In the genomic region with DNA sequence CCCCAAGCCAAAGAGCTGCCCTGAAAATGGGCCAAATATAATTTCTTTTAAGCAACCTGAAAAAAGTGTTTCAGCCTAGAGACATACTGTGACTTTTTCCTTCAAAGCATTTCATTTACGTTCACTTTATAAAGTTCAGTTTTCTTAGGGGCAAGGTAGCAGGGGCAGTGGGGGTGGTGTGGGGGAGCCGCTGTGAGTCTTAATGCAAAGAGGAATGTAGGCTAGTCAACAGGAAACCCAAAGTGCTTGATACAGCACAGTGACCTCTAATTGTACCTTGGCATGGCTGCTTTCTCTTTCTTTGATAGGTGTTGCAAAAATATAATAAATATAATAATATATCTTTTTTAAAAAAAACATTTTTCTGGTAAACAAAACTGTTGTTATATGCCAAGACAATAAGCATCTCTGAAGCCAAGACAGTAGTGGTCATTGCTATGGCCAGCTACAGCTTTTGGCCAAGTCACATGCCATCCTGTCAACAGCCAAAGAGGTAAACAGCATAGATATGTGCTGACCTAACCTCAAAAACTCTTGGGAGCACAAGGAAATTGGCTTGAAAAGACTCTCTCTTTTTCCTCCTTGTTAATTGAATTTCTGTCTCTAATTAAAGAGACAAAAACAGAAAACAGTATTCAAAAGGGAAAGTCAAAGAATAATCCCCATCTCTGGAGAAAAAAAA, we compare ENCODE assay signal across 15 cellular contexts. TPM values are rescaled to one million over a fixed set of nuclear protein-coding genes. Genes with fewer than 3 reads are reported as not detected.
A peak's percentile ranks its signal among the peaks of the same experiment; 100 is the strongest.
DNase-seq lines count a peak whose midpoint lies in the region; TF ChIP-seq lines count a peak whose summit lies in the region.
"Had no signal": no experiment of that assay in that cellular context is flagged by ENCODE, and none has a peak within 500 bp of the region (broad histone marks: within the 10 kb centered on the region; RNA-seq: fewer than 3 reads in every experiment).

No MANE protein-coding gene starts in this region.

- TF ChIP-seq CTCF in vagina (IDR thresholded peaks at IDR 0.05), result no peak

- H3K36me3 ChIP-seq in vagina, result no peaks in the 10 kb centered on the region

- CTCF ChIA-PET in activated CD4-positive, alpha-beta memory T cell treated with anti-CD3 and anti-CD28 coated beads, Interleukin-2, amount 10 ng/mL, durations not matched to agents 7 days and 5 days (lab: Charles Lee), result no interaction called here

- peaks cover 96% of the 10 kb centered on the region for H3K4me1 Mint-ChIP-seq in activated CD4-positive, alpha-beta memory T cell treated with anti-CD3 and anti-CD28 coated beads, Interleukin-2, amount 10 ng/mL, durations not matched to agents 7 days and 5 days
- H3K4me1 Mint-ChIP-seq: neural crest cell had no signal

- POLR2A ChIA-PET in activated CD4-positive, alpha-beta memory T cell treated with anti-CD3 and anti-CD28 coated beads, Interleukin-2, amount 10 ng/mL, durations not matched to agents 7 days and 5 days (lab: Charles Lee), result interaction anchor here (1.1 to 4.5 kb wide), 6 partner anchors 9 to 83 kb away, joined by 3 to 18 read pairs (median 3); no protein-coding TSS in a partner anchor

- H3K9me3 Mint-ChIP-seq in activated CD4-positive, alpha-beta memory T cell treated with anti-CD3 and anti-CD28 coated beads, Interleukin-2, amount 10 ng/mL, durations not matched to agents 7 days and 5 days, result no peaks in the 10 kb centered on the region
- H3K9me3 Mint-ChIP-seq: GM23338, neural crest cell had no signal

- TF ChIP-seq POLR2A in vagina (IDR thresholded peaks at IDR 0.05), result no peak

- no peaks in the 10 kb centered on the region for H3K27me3 Mint-ChIP-seq in activated CD4-positive, alpha-beta memory T cell treated with anti-CD3 and anti-CD28 coated beads, Interleukin-2, amount 10 ng/mL, durations not matched to agents 7 days and 5 days

- peaks cover 16% of the 10 kb centered on the region for H3K36me3 Mint-ChIP-seq in activated CD4-positive, alpha-beta memory T cell treated with anti-CD3 and anti-CD28 coated beads, Interleukin-2, amount 10 ng/mL, durations not matched to agents 7 days and 5 days (ENCODE audit: low read depth)

- peak overlapping the region; percentile 89 for H3K27ac Mint-ChIP-seq in activated CD4-positive, alpha-beta memory T cell treated with anti-CD3 and anti-CD28 coated beads, Interleukin-2, amount 10 ng/mL, durations not matched to agents 7 days and 5 days
- H3K27ac Mint-ChIP-seq: GM23338 had no signal

- no peaks in the 10 kb centered on the region for H3K9me3 ChIP-seq in vagina

- H3K27ac ChIP-seq in vagina, result no peak overlapping the region

- H3K4me3 Mint-ChIP-seq in activated CD4-positive, alpha-beta memory T cell treated with anti-CD3 and anti-CD28 coated beads, Interleukin-2, amount 10 ng/mL, durations not matched to agents 7 days and 5 days, result no peak overlapping the region
- H3K4me3 Mint-ChIP-seq: GM23338, neural crest cell had no signal

- H3K27me3 ChIP-seq in vagina, result no peaks in the 10 kb centered on the region

- in situ Hi-C loops in G401 (cut with HindIII; ENCODE audit: low sequenced_read_pairs), result no loop called here

- no peak overlapping the region for H3K4me3 ChIP-seq in vagina
- H3K4me3 ChIP-seq: GM23338 had no signal

- DNase-seq in AG08396 (ENCODE audit: low spot score) (peak; percentile 22), EH (ENCODE audit: low read depth) (peak; percentile 32), fibroblast of peridontal ligament (ENCODE audit: extremely low read depth) (peak; percentile 58), HuH-7 (ENCODE audit: low spot score) (no peak), vagina (ENCODE audit: extremely low spot score in 2 of 2) (no peak), G401 (ENCODE audit: low spot score) (no peak)
- DNase-seq in activated CD4-positive, alpha-beta memory T cell treated with anti-CD3 and anti-CD28 coated beads, Interleukin-2, amount 10 ng/mL, durations not matched to agents 7 days and 5 days, result peak; percentile 38
- DNase-seq: amygdala, C1 segment of cervical spinal cord, DMS79, mammary epithelial cell, NCI-H187 treated with DMSO at 0.1 percent for 48 hours, NCI-H510A treated with DMSO at 0.1 percent for 48 hours had no signal

- intact Hi-C loops in vagina (cut with DNase I), result no loop called here

- no peaks in the 10 kb centered on the region for H3K4me1 ChIP-seq in vagina

RNA-seq across cellular contexts. Expression of a gene that starts 58.7 kb away (rescaled TPM):
- total RNA-seq in activated CD4-positive, alpha-beta memory T cell treated with anti-CD3 and anti-CD28 coated beads, Interleukin-2, amount 10 ng/mL, durations not matched to agents 7 days and 5 days, result 10 to 100 TPM; 94.6 to 94.8 TPM
- 0.49 TPM for total RNA-seq in vagina
- 24.5 and 36.5 TPM in 2 replicates for total RNA-seq in G401 (2014; rRNA removed; shearing (Covaris generic))

Comparison
In these comparisons a context has a peak if more than half of its experiments do, and no peak if none do; other contexts are left out.
1. DNase-seq: peak in AG08396 (single experiment), EH (single experiment), activated CD4-positive, alpha-beta memory T cell treated with anti-CD3 and anti-CD28 coated beads, Interleukin-2, amount 10 ng/mL, durations not matched to agents 7 days and 5 days (single experiment) and fibroblast of peridontal ligament (single experiment); none in HuH-7 (single experiment), vagina (0 of 2) and G401 (single experiment).
2. RNA of a gene that starts 58.7 kb away (total RNA-seq): 94.6 to 94.8 TPM in activated CD4-positive, alpha-beta memory T cell treated with anti-CD3 and anti-CD28 coated beads, Interleukin-2, amount 10 ng/mL, durations not matched to agents 7 days and 5 days and 24.5 to 36.5 TPM in G401; 0.49 TPM in vagina (single experiment); every median in the first group is over 10 times any median in the second.